ENCODE assay signal across 17 cellular contexts in genomic region chr15:49239105-49239504, GRCh38.
DNase-seq lines count a peak whose midpoint lies in the region; ATAC-seq, FAIRE-seq and TF ChIP-seq lines count a peak whose summit lies in the region.
"Had no signal": no experiment of that assay in that cellular context is flagged by ENCODE, and none has a peak within 500 bp of the region (broad histone marks: within the 10 kb centered on the region; RNA-seq: fewer than 3 reads in every experiment).

No MANE protein-coding gene starts in this region.

- intact Hi-C loops in ascending aorta (cut with DNase I): loop anchor here (2.0 to 10.0 kb wide), 4 partner anchors 383 to 1093 kb away; partner anchors contain the start of genes DTWD1 and FAM227B
- intact Hi-C loops in Calu3 (cut with micrococcal nuclease; ENCODE audit: unreplicated experiment): loop anchor here (5.0 to 10.0 kb wide), 2 partner anchors 813 to 906 kb away; no protein-coding TSS in a partner anchor

- H2BK15ac ChIP-seq in mesenchymal stem cell (ENCODE audit: low read depth, poor library complexity, severe bottlenecking): no peak overlapping the region

- FAIRE-seq in D721Med (lab: Jason Lieb, UNC): no peak
- FAIRE-seq: H54, HepG2 had no signal

- H3K4me1 Mint-ChIP-seq in Calu3 (ENCODE audit: low read depth, unreplicated experiment): no peaks in the 10 kb centered on the region

- H4K20me1 ChIP-seq in smooth muscle cell (ENCODE audit: low read depth): no peaks in the 10 kb centered on the region

- H3K27me3 Mint-ChIP-seq in Calu3 (ENCODE audit: unreplicated experiment): no peaks in the 10 kb centered on the region

- H3K4me3 Mint-ChIP-seq in Calu3 (ENCODE audit: low read depth, unreplicated experiment): no peak overlapping the region

- 88% methylated on average over 1 of the region's 1 CpG for WGBS in mesenchymal stem cell
- 84% methylated on average over 1 of the region's 1 CpG for WGBS in smooth muscle cell (ENCODE audit: low lambda C conversion rate)

- H4K91ac ChIP-seq in mesenchymal stem cell (ENCODE audit: low read length): no peak overlapping the region

- H3K36me3 ChIP-seq in ascending aorta (peaks cover 0 to 8% of the 10 kb centered on the region in 2 donors), mesenchymal stem cell (ENCODE audit: control insufficient read depth in 1 of 2, insufficient read depth in 2 of 2, low read depth in 1 of 2, low read length in 2 of 2) (peaks cover 0 to 24% of the 10 kb centered on the region in 2 experiments), smooth muscle cell (ENCODE audit: low read depth) (no peaks in the 10 kb centered on the region)
- H3K36me3 ChIP-seq: Peyer's patch had no signal

- H3K27me3 ChIP-seq in AG04450 (ENCODE audit: control insufficient read depth, insufficient read depth, low read length) (no peaks in the 10 kb centered on the region), ascending aorta (no peaks in the 10 kb centered on the region), mesenchymal stem cell (ENCODE audit: control insufficient read depth in 1 of 2, insufficient read depth in 1 of 2, low read length in 2 of 2) (no peaks in the 10 kb centered on the region), smooth muscle cell (ENCODE audit: low read depth) (no peaks in the 10 kb centered on the region)
- H3K27me3 ChIP-seq: Peyer's patch had no signal

- H3K4me1 ChIP-seq in ascending aorta (peaks cover 5 to 8% of the 10 kb centered on the region in 2 donors), mesenchymal stem cell (ENCODE audit: control insufficient read depth, insufficient read depth, low read depth, low read length) (no peaks in the 10 kb centered on the region), smooth muscle cell (ENCODE audit: low read depth) (peaks cover 20% of the 10 kb centered on the region)
- H3K4me1 ChIP-seq: Peyer's patch had no signal

- H4K8ac ChIP-seq in mesenchymal stem cell (ENCODE audit: low read length): no peak overlapping the region

- CTCF ChIA-PET in AG04450 (lab: Charles Lee): interaction anchor here (4.8 to 6.3 kb wide), 2 partner anchors 183 to 814 kb away, joined by 41 to 145 read pairs; partner anchors contain the start of gene FGF7
- CTCF ChIA-PET in Calu3 (lab: Charles Lee): no interaction called here

- no peak overlapping the region for H3K27ac Mint-ChIP-seq in Calu3 (ENCODE audit: unreplicated experiment)

- TF ChIP-seq CTCF in AG04450 (IDR thresholded peaks at IDR 0.05; ENCODE audit: low read depth, low read length) (no peak), ascending aorta (IDR thresholded peaks at IDR 0.05) (no peak), smooth muscle cell (IDR thresholded peaks at IDR 0.05; ENCODE audit: borderline replicate concordance, insufficient read depth, poor library complexity, severe bottlenecking) (no peak), D721Med (IDR thresholded peaks at IDR 0.05; ENCODE audit: insufficient read depth, missing control alignments) (no peak), Calu3 (IDR thresholded peaks at IDR 0.05; ENCODE audit: unreplicated experiment) (no peak)

- H3K79me2 ChIP-seq in smooth muscle cell (ENCODE audit: low read depth): no peaks in the 10 kb centered on the region

- no peaks in the 10 kb centered on the region for H3K9me3 Mint-ChIP-seq in Calu3 (ENCODE audit: low read depth, unreplicated experiment)

- H3F3A ChIP-seq in smooth muscle cell (ENCODE audit: low read depth): peaks cover 12% of the 10 kb centered on the region

- POLR2A ChIA-PET in AG04450 (lab: Yijun Ruan, JAX): no interaction called here

- peak overlapping the region; percentile 2 to 46 for H3K4ac ChIP-seq in mesenchymal stem cell (ENCODE audit: low read depth in 1 of 2, low read length in 2 of 2)

- peak overlapping the region; percentile 21 for H2BK120ac ChIP-seq in mesenchymal stem cell (ENCODE audit: low read depth, low read length)

- H3K9ac ChIP-seq in mesenchymal stem cell (ENCODE audit: low read length) (peak overlapping the region; percentile 80), smooth muscle cell (ENCODE audit: low read depth) (peak overlapping the region; percentile 21)

- no peak overlapping the region for H3K4me2 ChIP-seq in mesenchymal stem cell (ENCODE audit: low read length, poor library complexity, severe bottlenecking)
- peak overlapping the region; percentile 54 for H3K4me2 ChIP-seq in smooth muscle cell

- no peak overlapping the region for H3K23ac ChIP-seq in mesenchymal stem cell (ENCODE audit: low read length in 2 of 2)

- no peak overlapping the region for H2BK12ac ChIP-seq in mesenchymal stem cell (ENCODE audit: low read length in 2 of 2)

- peaks cover 2% of the 10 kb centered on the region for H3K79me1 ChIP-seq in mesenchymal stem cell (replicated peaks; ENCODE audit: low read length, poor library complexity, severe bottlenecking)

- H3K18ac ChIP-seq in mesenchymal stem cell (ENCODE audit: low read depth in 1 of 2, low read length in 2 of 2): no peak overlapping the region

- no peak for ATAC-seq in HG03039 (IDR thresholded peaks at IDR 0.05; ENCODE audit: unreplicated experiment)
- ATAC-seq: HepG2 had no signal

- no peak overlapping the region for H2AK5ac ChIP-seq in mesenchymal stem cell (ENCODE audit: low read length, severe bottlenecking)

- peaks cover 21% of the 10 kb centered on the region for H3K36me3 Mint-ChIP-seq in Calu3 (ENCODE audit: insufficient read depth, unreplicated experiment)

- no peak overlapping the region for H3K4me3 ChIP-seq in AG04450 (ENCODE audit: low read depth, low read length)
- no peak overlapping the region for H3K4me3 ChIP-seq in ascending aorta
- H3K4me3 ChIP-seq in mesenchymal stem cell (ENCODE audit: insufficient read depth in 1 of 2, low read depth in 1 of 2, low read length in 2 of 2): peak overlapping the region in 1 of 2 experiments; percentile 31
- no peak overlapping the region for H3K4me3 ChIP-seq in smooth muscle cell
- H3K4me3 ChIP-seq: Peyer's patch had no signal

- H2BK5ac ChIP-seq in mesenchymal stem cell (ENCODE audit: low read depth, low read length, poor library complexity, severe bottlenecking): no peak overlapping the region

- no peak for DNase-seq in AG04450 (ENCODE audit: low read depth, low spot score)
- DNase-seq in ascending aorta (ENCODE audit: low spot score in 2 of 2): no peak
- peak; percentile 46 for DNase-seq in mesenchymal stem cell
- DNase-seq in smooth muscle cell (lab: John Stamatoyannopoulos, UW; ENCODE audit: unreplicated experiment): no peak
- no peak for DNase-seq in D721Med (ENCODE audit: insufficient read length, low spot score)
- DNase-seq in MV-4-11 (lab: John Stamatoyannopoulos, UW): no peak
- no peak for DNase-seq in Calu3
- DNase-seq: 8988T, C1 segment of cervical spinal cord, DMS153, MM.1S, NCI-H187 treated with DMSO at 0.1 percent for 48 hours, NCI-H446 treated with DMSO at 0.1 percent for 48 hours, Peyer's patch had no signal

- H3K9me3 ChIP-seq in AG04450 (ENCODE audit: control insufficient read depth, insufficient read depth, low read length) (no peaks in the 10 kb centered on the region), ascending aorta (no peaks in the 10 kb centered on the region), mesenchymal stem cell (ENCODE audit: control insufficient read depth, low read length) (no peaks in the 10 kb centered on the region), smooth muscle cell (replicated peaks; ENCODE audit: low read depth) (no peaks in the 10 kb centered on the region)
- H3K9me3 ChIP-seq: Peyer's patch had no signal

- no TSS peak for BruUV-seq in Calu3 (replicated peaks; lab: Mats Ljungman, UMichigan)

- H3K14ac ChIP-seq in mesenchymal stem cell (ENCODE audit: low read length in 2 of 2): no peak overlapping the region

- H2AFZ ChIP-seq in mesenchymal stem cell (ENCODE audit: low read depth, low read length) (no peak overlapping the region), smooth muscle cell (ENCODE audit: low read depth) (no peak overlapping the region)

- H3K27ac ChIP-seq in AG04450 (ENCODE audit: low read depth, low read length): peak overlapping the region; percentile 62
- H3K27ac ChIP-seq in ascending aorta: peak overlapping the region; percentile 10
- no peak overlapping the region for H3K27ac ChIP-seq in mesenchymal stem cell (ENCODE audit: low read length, poor library complexity, severe bottlenecking)
- peak overlapping the region; percentile 78 for H3K27ac ChIP-seq in smooth muscle cell (ENCODE audit: low read depth)
